In genomic region chr2:168246483-168247340, GRCh38 we compare ENCODE assay signal across 7 cellular contexts. TPM values are rescaled to one million over a fixed set of nuclear protein-coding genes. Genes with fewer than 3 reads are reported as not detected.
A peak's percentile ranks its signal among the peaks of the same experiment; 100 is the strongest.
DNase-seq lines count a peak whose midpoint lies in the region; ATAC-seq, FAIRE-seq and TF ChIP-seq lines count a peak whose summit lies in the region.

No MANE protein-coding gene starts in this region.

- TF ChIP-seq CTCF in GM12864 (IDR thresholded peaks at IDR 0.05; ENCODE audit: low read depth, low read length, missing control alignments) (peak; percentile 17), H9 (conservative IDR thresholded peaks at IDR 0.05) (peak; percentile 31; the same call in 2 of the 3 replicates), WTC11 (IDR thresholded peaks at IDR 0.05) (no peak), bronchial epithelial cell (IDR thresholded peaks at IDR 0.05; ENCODE audit: insufficient read depth, low read length, severe bottlenecking) (peak; percentile 72)

- no peak overlapping the region for H2BK12ac ChIP-seq in H9 (ENCODE audit: insufficient read length, low read depth, low read length)

- FAIRE-seq in bronchial epithelial cell (lab: Jason Lieb, UNC) = no peak

- H3K9ac ChIP-seq in H9 (ENCODE audit: extremely low read depth, insufficient read length, low read length) = peak overlapping the region; percentile 6

- H4K5ac ChIP-seq in H9 (ENCODE audit: insufficient read length, low read depth, low read length) = no peak overlapping the region

- H3K4me3 ChIP-seq in GM12864 (ENCODE audit: low read depth, low read length) = peak overlapping the region; percentile 44
- H3K4me3 ChIP-seq in MG63 = peak overlapping the region; percentile 73
- H3K4me3 ChIP-seq in bronchial epithelial cell (ENCODE audit: low read depth, low read length) = peak overlapping the region; percentile 66

- H2BK20ac ChIP-seq in H9 (ENCODE audit: low read depth, low read length, poor library complexity, severe bottlenecking) = no peak overlapping the region

- H3K27me3 ChIP-seq in H9 (ENCODE audit: insufficient read depth, low read length) (no peaks in the 10 kb centered on the region), MG63 (no peaks in the 10 kb centered on the region), bronchial epithelial cell (ENCODE audit: control insufficient read depth, insufficient read depth, low read length) (no peaks in the 10 kb centered on the region)

- no peak overlapping the region for H3K4ac ChIP-seq in H9 (ENCODE audit: low read depth, low read length)

- H3T11ph ChIP-seq in H9 (ENCODE audit: low read length) = no peak overlapping the region

- no peak overlapping the region for H2AK5ac ChIP-seq in H9 (ENCODE audit: insufficient read length, low read length)

- no peaks in the 10 kb centered on the region for H3K79me2 ChIP-seq in H9 (ENCODE audit: insufficient read depth, low read length)

- H3K9me3 Mint-ChIP-seq in H9 = no peaks in the 10 kb centered on the region
- no peaks in the 10 kb centered on the region for H3K9me3 Mint-ChIP-seq in WTC11

- H2BK120ac ChIP-seq in H9 (ENCODE audit: low read depth, low read length, poor library complexity, severe bottlenecking) = no peak overlapping the region

- H3K36me3 ChIP-seq in MG63 (peaks cover 8% of the 10 kb centered on the region), bronchial epithelial cell (ENCODE audit: control insufficient read depth, insufficient read depth, low read length) (no peaks in the 10 kb centered on the region)

- POLR2A ChIA-PET in WTC11 (lab: Charles Lee) = interaction anchor here (0.7 kb wide), 1 partner anchor 75 kb away, joined by 3 read pairs; no protein-coding TSS in a partner anchor

- no peak overlapping the region for H3K27ac ChIP-seq in H9 (ENCODE audit: insufficient read length, low read depth, low read length)

- WGBS in H9 (ENCODE audit: extremely low coverage, insufficient read length, low lambda C conversion rate) = no CpG with 5 or more reads among the region's 95 CpGs

- peak overlapping the region; percentile 57 to 86 (median 58); a peak in 2 of 7 replicates for H3K27ac Mint-ChIP-seq in H9
- peak overlapping the region; percentile 32; the same call in 1 of the 2 replicates for H3K27ac Mint-ChIP-seq in WTC11

- no peak overlapping the region for H2BK5ac ChIP-seq in H9 (ENCODE audit: insufficient read length, low read length)

- peak overlapping the region; percentile 25 for H3K4me2 ChIP-seq in H9 (ENCODE audit: insufficient read depth, insufficient read length, low read length)

- DNase-seq in GM12864 (ENCODE audit: low read depth) (no peak), H9 (peak; percentile 60), MG63 (peak; percentile 74), WTC11 (ENCODE audit: low spot score) (peak; percentile 68), bronchial epithelial cell (ENCODE audit: low read depth) (peak; percentile 45), iris pigment epithelial cell (ENCODE audit: low read depth) (peak; percentile 72)
- DNase-seq in stimulated activated CD4-positive, alpha-beta T cell treated with anti-CD3 and anti-CD28 coated beads, Interleukin-12 subunit alpha, Interleukin-12 subunit beta, amount 100 ng/mL, for 24 hours (ENCODE audit: low read depth in 2 of 2) = peak; percentile 40 to 48

- H3K4me1 ChIP-seq in H9 (ENCODE audit: insufficient read depth, low read length) = peaks cover 2% of the 10 kb centered on the region; the same call in 1 of the 2 replicates

- no peak overlapping the region for H3K18ac ChIP-seq in H9 (ENCODE audit: insufficient read length, low read depth, low read length)

- no peak overlapping the region for H4K91ac ChIP-seq in H9 (ENCODE audit: insufficient read length, low read depth, low read length)

- peaks cover 4% of the 10 kb centered on the region for H3K23me2 ChIP-seq in H9 (ENCODE audit: insufficient read length, low read depth, low read length, poor library complexity, severe bottlenecking)

- CTCF ChIA-PET in WTC11 (lab: Charles Lee) = interaction anchor here (0.5 to 1.0 kb wide), 2 partner anchors 47 to 54 kb away, joined by 4 read pairs; no protein-coding TSS in a partner anchor

- peak; percentile 38 for ATAC-seq in WTC11

- H3K36me3 Mint-ChIP-seq in H9 (ENCODE audit: insufficient read depth in 1 of 3, low read depth in 3 of 3) (no peaks in the 10 kb centered on the region; a peak in 1 of 7 replicates), WTC11 (no peaks in the 10 kb centered on the region)

- no peak overlapping the region for H4K8ac ChIP-seq in H9 (replicated peaks; ENCODE audit: insufficient read length, low read depth, low read length)

- no peak overlapping the region for H2AFZ ChIP-seq in H9 (ENCODE audit: low read length)

- no peaks in the 10 kb centered on the region for H3K79me1 ChIP-seq in H9 (ENCODE audit: insufficient read depth, low read depth, low read length, poor library complexity, severe bottlenecking)

- peaks cover 36 to 44% of the 10 kb centered on the region in 2 experiments for H3K4me1 Mint-ChIP-seq in H9
- H3K4me1 Mint-ChIP-seq in WTC11 = peaks cover 44% of the 10 kb centered on the region

- H3K4me3 Mint-ChIP-seq in H9 (peak overlapping the region; percentile 84 to 89), WTC11 (peak overlapping the region; percentile 91)

- no peak overlapping the region for H3K56ac ChIP-seq in H9 (ENCODE audit: insufficient read length, low read depth, low read length)

- peaks cover 6% of the 10 kb centered on the region for H3K27me3 Mint-ChIP-seq in H9 (ENCODE audit: low read depth)
- H3K27me3 Mint-ChIP-seq in WTC11 (ENCODE audit: low read depth) = no peaks in the 10 kb centered on the region; the same call in 1 of the 2 replicates

- H4K20me1 ChIP-seq in H9 (ENCODE audit: control insufficient read depth, insufficient read depth, insufficient read length) = no peaks in the 10 kb centered on the region

- no peak overlapping the region for H2BK15ac ChIP-seq in H9 (ENCODE audit: low read depth, low read length)

- no peaks in the 10 kb centered on the region for H3K9me3 ChIP-seq in H9 (ENCODE audit: control insufficient read depth, low read depth, low read length)
- peaks cover 5% of the 10 kb centered on the region; the same call in 1 of the 2 replicates for H3K9me3 ChIP-seq in MG63

- H3K14ac ChIP-seq in H9 (ENCODE audit: insufficient read depth, low read length) = no peak overlapping the region

- no peak overlapping the region for H3K23ac ChIP-seq in H9 (ENCODE audit: insufficient read length, low read depth, low read length)

TF ChIP-seq in WTC11, 78 proteins besides CTCF, POLR2A, EP300 and RAD21 (continues in another document):
- no peak for TF ChIP-seq MYBL2 (CRISPR knock-in tag; IDR thresholded peaks at IDR 0.05)
- TF ChIP-seq SP1 (CRISPR knock-in tag; conservative IDR thresholded peaks at IDR 0.05) = peak; percentile 22; the same call in 1 of the 2 replicates
- peak; percentile 51; the same call in 1 of the 2 replicates for TF ChIP-seq MAX (CRISPR knock-in tag; IDR thresholded peaks at IDR 0.05)
- TF ChIP-seq FOXP4 (CRISPR knock-in tag; IDR thresholded peaks at IDR 0.05) = 0 out of 2 replicates have a peak, but pooled peaks have one; percentile 3
- peak; percentile 48; the same call in 1 of the 2 replicates for TF ChIP-seq GABPB1 (CRISPR knock-in tag; IDR thresholded peaks at IDR 0.05)
- no peak for TF ChIP-seq E2F5 (CRISPR knock-in tag; IDR thresholded peaks at IDR 0.05)
- peak; percentile 69 for TF ChIP-seq ZNF423 (CRISPR knock-in tag; IDR thresholded peaks at IDR 0.05)
- no peak for TF ChIP-seq ZNF263 (CRISPR knock-in tag; IDR thresholded peaks at IDR 0.05; ENCODE audit: low read depth)
- peak; percentile 66; the same call in 1 of the 2 replicates for TF ChIP-seq HMGXB4 (CRISPR knock-in tag; IDR thresholded peaks at IDR 0.05)

RNA-seq across cellular contexts. Expression of gene STK39, which starts 0.7 kb away (rescaled TPM):
- total RNA-seq in H9 (2021) (22.1 and 22.7 TPM in 2 replicates), WTC11 (2021) (20.5 to 22.1 TPM (median 21.6 TPM) in 3 replicates), bronchial epithelial cell (15.4 and 20.3 TPM in 2 replicates)
- 28.1 and 34.2 TPM in 2 replicates for total RNA-seq in MG63 (2014; rRNA removed; shearing (Covaris generic); ENCODE audit: low replicate concordance)
